Comparison of ENCODE assay signal across 11 cellular contexts in the genomic region with DNA sequence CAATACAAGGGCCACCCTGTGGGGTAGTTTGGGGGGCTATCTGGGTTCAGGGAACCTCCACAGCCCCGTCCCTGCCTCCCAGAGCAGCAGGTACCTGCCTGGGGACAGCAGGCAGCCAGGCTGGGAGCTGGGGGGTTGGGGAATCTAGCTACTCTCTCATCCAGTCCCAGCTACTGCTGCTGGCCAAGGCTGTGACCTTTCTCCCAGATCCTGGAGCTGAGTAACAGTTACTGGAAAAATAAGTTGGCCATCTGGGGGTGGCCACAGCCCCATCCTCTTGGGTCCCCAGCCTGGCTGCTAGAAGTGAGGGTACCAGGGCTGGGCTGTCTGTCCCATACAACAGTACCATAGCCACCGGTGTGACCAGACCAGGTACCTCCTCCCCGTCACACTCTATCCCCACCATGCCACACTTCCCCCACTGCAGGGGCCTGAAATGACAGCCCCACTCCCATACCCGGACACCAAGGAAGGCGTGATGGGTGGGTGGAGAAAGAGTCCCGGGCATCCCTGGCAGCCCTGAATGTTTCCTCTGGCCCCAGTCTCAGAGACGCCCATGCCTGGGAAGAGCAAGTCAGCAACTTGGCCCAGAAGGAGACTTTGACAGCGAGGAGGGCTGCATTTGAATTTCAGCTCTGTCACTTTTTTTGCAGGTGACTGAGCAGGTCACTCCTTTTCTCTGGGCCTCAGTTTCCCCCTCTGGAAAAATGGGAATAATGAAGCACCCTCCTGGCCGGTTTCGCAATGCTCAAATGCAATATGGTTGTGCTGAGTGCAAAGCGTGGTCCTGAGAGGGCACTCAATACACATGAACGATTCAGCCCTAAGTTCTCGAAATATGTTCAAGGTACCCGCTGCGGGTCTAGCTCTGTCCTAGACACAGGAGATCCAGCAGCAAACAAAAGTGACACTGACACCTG. TPM values are rescaled to one million over a fixed set of nuclear protein-coding genes. Genes with fewer than 3 reads are reported as not detected.
A peak's percentile ranks its signal among the peaks of the same experiment; 100 is the strongest.
DNase-seq lines count a peak whose midpoint lies in the region; ATAC-seq and TF ChIP-seq lines count a peak whose summit lies in the region.
"Had no signal": no experiment of that assay in that cellular context is flagged by ENCODE, and none has a peak within 500 bp of the region (broad histone marks: within the 10 kb centered on the region; RNA-seq: fewer than 3 reads in every experiment).

No MANE protein-coding gene starts in this region.

- H3K27me3 Mint-ChIP-seq in activated CD4-positive, alpha-beta T cell treated with anti-CD3 and anti-CD28 coated beads for 36 hours: no peaks in the 10 kb centered on the region

- 66 to 73% (median 68%) methylated on average over 15 of the region's 15 CpGs for WGBS in psoas muscle, 3 donors

- TF ChIP-seq CTCF in VCaP (conservative IDR thresholded peaks at IDR 0.05): no peak
- TF ChIP-seq CTCF in psoas muscle (IDR thresholded peaks at IDR 0.05): no peak

- H3K27me3 ChIP-seq in psoas muscle (ENCODE audit: insufficient read depth in 3 of 3, low read length in 2 of 3): no peaks in the 10 kb centered on the region

- H3K27ac ChIP-seq in VCaP (peak overlapping the region; percentile 92), psoas muscle (peak overlapping the region; percentile 84)

- POLR2A ChIA-PET in activated CD4-positive, alpha-beta T cell treated with anti-CD3 and anti-CD28 coated beads for 36 hours (lab: Charles Lee): no interaction called here

- peak overlapping the region; percentile 15 for H3K4me3 ChIP-seq in psoas muscle

- H3K4me3 Mint-ChIP-seq in activated CD4-positive, alpha-beta T cell treated with anti-CD3 and anti-CD28 coated beads for 36 hours: no peak overlapping the region

- H3K9me3 ChIP-seq in psoas muscle: no peaks in the 10 kb centered on the region

- H3K4me1 ChIP-seq in psoas muscle: peaks cover 29% of the 10 kb centered on the region

- H3K9me3 Mint-ChIP-seq in activated CD4-positive, alpha-beta T cell treated with anti-CD3 and anti-CD28 coated beads for 36 hours (ENCODE audit: low read depth): no peaks in the 10 kb centered on the region
- H3K9me3 Mint-ChIP-seq: CD8-positive, alpha-beta memory T cell had no signal

- peaks cover 7% of the 10 kb centered on the region for H3K4me1 Mint-ChIP-seq in activated CD4-positive, alpha-beta T cell treated with anti-CD3 and anti-CD28 coated beads for 36 hours

- DNase-seq in AG08396 (ENCODE audit: low spot score) (peak; percentile 56), left ventricle myocardium superior (peak; percentile 78), psoas muscle (peak; percentile 74 to 76), NCI-H1105 treated with DMSO at 0.1 percent for 48 hours (lab: John Stamatoyannopoulos, UW) (no peak)
- DNase-seq in activated CD4-positive, alpha-beta T cell treated with anti-CD3 and anti-CD28 coated beads for 36 hours: no peak
- DNase-seq in stimulated activated CD4-positive, alpha-beta T cell treated with anti-CD3 and anti-CD28 coated beads, Interleukin-2, amount 100 ng/mL, for 24 hours: no peak
- DNase-seq: CD8-positive, alpha-beta memory T cell; NCI-H2081 treated with DMSO at 0.1 percent for 48 hours had no signal

- ATAC-seq in left ventricle myocardium superior (peak; percentile 67), psoas muscle (peak; percentile 55 to 69 (median 60)), HG03095 (IDR thresholded peaks at IDR 0.05; ENCODE audit: unreplicated experiment) (no peak)
- ATAC-seq in activated CD4-positive, alpha-beta T cell treated with anti-CD3 and anti-CD28 coated beads for 36 hours: no peak
- ATAC-seq: HCT116 had no signal

- intact Hi-C loops in left ventricle myocardium superior (cut with micrococcal nuclease): no loop called here
- intact Hi-C loops in psoas muscle (cut with DNase I): no loop called here
- intact Hi-C loops in activated CD4-positive, alpha-beta T cell treated with anti-CD3 and anti-CD28 coated beads for 36 hours (cut with DNase I, micrococcal nuclease): no loop called here

- CTCF ChIA-PET in activated CD4-positive, alpha-beta T cell treated with anti-CD3 and anti-CD28 coated beads for 36 hours (lab: Charles Lee): interaction anchor here (0.6 to 0.9 kb wide), 2 partner anchors 83 to 137 kb away, joined by 3 read pairs; no protein-coding TSS in a partner anchor

- H3K36me3 ChIP-seq in psoas muscle (ENCODE audit: insufficient read depth in 1 of 2, low read depth in 1 of 2): no peaks in the 10 kb centered on the region

- H3K27ac Mint-ChIP-seq in activated CD4-positive, alpha-beta T cell treated with anti-CD3 and anti-CD28 coated beads for 36 hours: no peak overlapping the region

- H3K36me3 Mint-ChIP-seq in activated CD4-positive, alpha-beta T cell treated with anti-CD3 and anti-CD28 coated beads for 36 hours (ENCODE audit: low read depth): no peaks in the 10 kb centered on the region
- H3K36me3 Mint-ChIP-seq: CD8-positive, alpha-beta memory T cell had no signal

RNA-seq across cellular contexts. Expression of a gene that starts 30.7 kb away (rescaled TPM):
- total RNA-seq in left ventricle myocardium superior: 178 TPM
- 100 to 1,000 TPM; 209 to 439 (median 325) TPM for total RNA-seq in psoas muscle
- polyA plus RNA-seq in psoas muscle: 100 to 1,000 TPM in 2 of 3 donors, 10 to 100 TPM in 1; 100.0 to 270 (median 165) TPM
- total RNA-seq in activated CD4-positive, alpha-beta T cell treated with anti-CD3 and anti-CD28 coated beads for 36 hours: 10 to 100 TPM; 20.5 to 22.6 TPM

Comparison
In these comparisons a context has a peak if more than half of its experiments do, and no peak if none do; other contexts are left out.
1. DNase-seq: peak in AG08396 (single experiment), left ventricle myocardium superior (single experiment) and psoas muscle (2 of 2); none in activated CD4-positive, alpha-beta T cell treated with anti-CD3 and anti-CD28 coated beads for 36 hours (single experiment), NCI-H1105 treated with DMSO at 0.1 percent for 48 hours (single experiment) and stimulated activated CD4-positive, alpha-beta T cell treated with anti-CD3 and anti-CD28 coated beads, Interleukin-2, amount 100 ng/mL, for 24 hours (0 of 2).
2. ATAC-seq: peak in left ventricle myocardium superior (single experiment) and psoas muscle (4 of 4); none in HG03095 (single experiment) and activated CD4-positive, alpha-beta T cell treated with anti-CD3 and anti-CD28 coated beads for 36 hours (single experiment).